ENCODE assay signal across 25 cellular contexts in the genomic region with DNA sequence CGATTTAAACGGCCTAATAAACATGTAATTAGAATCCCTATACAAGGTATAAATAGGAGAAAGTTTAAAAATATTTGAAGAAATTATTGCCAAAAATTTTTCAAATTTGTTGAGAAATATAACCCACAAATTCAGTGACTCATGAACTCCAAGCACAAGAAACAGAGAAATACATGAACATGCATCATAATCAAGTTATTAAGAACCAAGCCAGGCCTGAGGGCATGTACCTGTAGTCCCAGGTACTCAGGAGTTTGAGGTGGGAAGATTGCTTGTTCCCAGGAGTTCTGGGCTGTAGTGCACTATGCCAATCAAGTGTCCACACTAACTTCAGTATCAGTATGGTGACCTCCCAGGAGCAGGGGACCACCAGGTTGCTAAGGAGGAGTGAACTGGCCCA.
"Had no signal": no experiment of that assay in that cellular context is flagged by ENCODE, and none has a peak within 500 bp of the region (broad histone marks: within the 10 kb centered on the region; RNA-seq: fewer than 3 reads in every experiment).

No MANE protein-coding gene starts in this region.

- H3K27ac Mint-ChIP-seq: IgD-negative memory B cell had no signal

- H3K4me3 Mint-ChIP-seq: IgD-negative memory B cell had no signal

- H3K9ac ChIP-seq: KMS-11 had no signal

- H3K4me1 Mint-ChIP-seq: IgD-negative memory B cell had no signal

- H3K4me2 ChIP-seq: KMS-11 had no signal

- DNase-seq: MG63, NCI-H1092, NCI-H1105 treated with DMSO at 0.1 percent for 48 hours, NCI-H1417 treated with DMSO at 0.1 percent for 48 hours, NCI-H146, NCI-H1694 treated with DMSO at 0.1 percent for 48 hours, NCI-H1930, NCI-H2081, NCI-H2107, NCI-H2227 treated with DMSO at 0.1 percent for 48 hours, NCI-H446, NCI-H510A, NCI-H524 treated with DMSO at 0.1 percent for 48 hours, NCI-H69, NCI-H774, Right ventricle myocardium superior, RPMI8226, SIG-M5 had no signal

- H3K27me3 ChIP-seq: MG63, SJSA1 had no signal

- FAIRE-seq: HTR-8/SVneo, K562, RCC 7860 had no signal

- H3K36me3 ChIP-seq: MG63, SJSA1 had no signal

- H3K27ac ChIP-seq: KMS-11, SJSA1, SK-N-MC had no signal

- H3K4me3 ChIP-seq: K562, MG63, SJSA1, SK-N-MC had no signal

- H3K9me3 ChIP-seq: MG63, SJSA1 had no signal

- ATAC-seq: K562 had no signal

- H3K4me1 ChIP-seq: SJSA1 had no signal
